ENCODE assay signal across 2 cellular contexts in genomic region chr16:57606847-57607501, GRCh38.
TF ChIP-seq lines count a peak whose summit lies in the region.

No MANE protein-coding gene starts in this region.

TF ChIP-seq in HepG2, 621 proteins besides CTCF, POLR2A, EP300 and RAD21 (continues in another document):
- TF ChIP-seq ZMYM3 (CRISPR knock-in tag; IDR thresholded peaks at IDR 0.05) (peak; percentile 89), ZNF546 (CRISPR knock-in tag; conservative IDR thresholded peaks at IDR 0.05) (no peak), ASH2L (IDR thresholded peaks at IDR 0.05; ENCODE audit: insufficient read length, low read depth, low read length) (peak; percentile 23), BRD4 (CRISPR knock-in tag; IDR thresholded peaks at IDR 0.05) (0 out of 2 replicates have a peak, but pooled peaks have one; percentile 55), NFE2L2 (IDR thresholded peaks at IDR 0.05; ENCODE audit: low read length) (no peak), ZNF512B (CRISPR knock-in tag; IDR thresholded peaks at IDR 0.05; ENCODE audit: borderline replicate concordance) (no peak), ZNF83 (CRISPR knock-in tag; IDR thresholded peaks at IDR 0.05; ENCODE audit: borderline replicate concordance) (no peak), MIXL1 (CRISPR knock-in tag; IDR thresholded peaks at IDR 0.05) (0 out of 2 replicates have a peak, but pooled peaks have one; percentile 26), PRMT3 (CRISPR knock-in tag; IDR thresholded peaks at IDR 0.05; ENCODE audit: borderline replicate concordance, low read depth) (peak; percentile 31; the same call in 1 of the 2 replicates), HMG20A (CRISPR knock-in tag; IDR thresholded peaks at IDR 0.05; ENCODE audit: borderline replicate concordance) (peak; percentile 58; the same call in 1 of the 2 replicates), GZF1 (CRISPR knock-in tag; IDR thresholded peaks at IDR 0.05) (peak; percentile 45; the same call in 1 of the 2 replicates), ZBTB7B (CRISPR knock-in tag; IDR thresholded peaks at IDR 0.05) (peak; percentile 97), HNF4G (IDR thresholded peaks at IDR 0.05; ENCODE audit: borderline replicate concordance, low read depth, low read length) (peak; percentile 96), HNF4G (CRISPR knock-in tag; IDR thresholded peaks at IDR 0.05; ENCODE audit: borderline replicate concordance, low read depth) (peak; percentile 91; the same call in 1 of the 2 replicates), ZNF629 (CRISPR knock-in tag; conservative IDR thresholded peaks at IDR 0.05) (peak; percentile 55), HOXA3 (CRISPR knock-in tag; IDR thresholded peaks at IDR 0.05) (peak; percentile 73), CBX5 (CRISPR knock-in tag; IDR thresholded peaks at IDR 0.05; ENCODE audit: borderline replicate concordance) (peak; percentile 34; the same call in 1 of the 2 replicates), HIC2 (CRISPR knock-in tag; IDR thresholded peaks at IDR 0.05; ENCODE audit: low read depth) (peak; percentile 84), HNRNPUL1 (IDR thresholded peaks at IDR 0.05; ENCODE audit: low read depth, low read length) (no peak), ZNF331 (CRISPR knock-in tag; IDR thresholded peaks at IDR 0.05) (peak; percentile 63; the same call in 1 of the 2 replicates), ZNF737 (CRISPR knock-in tag; IDR thresholded peaks at IDR 0.05; ENCODE audit: borderline replicate concordance) (peak; percentile 65; the same call in 1 of the 2 replicates), RXRA (CRISPR knock-in tag; IDR thresholded peaks at IDR 0.05) (peak; percentile 73), GLI4 (CRISPR knock-in tag; IDR thresholded peaks at IDR 0.05; ENCODE audit: borderline replicate concordance) (peak; percentile 73; the same call in 1 of the 2 replicates), CBX1 (IDR thresholded peaks at IDR 0.05; ENCODE audit: low read depth) (no peak), ZNF615 (CRISPR knock-in tag; IDR thresholded peaks at IDR 0.05; ENCODE audit: borderline replicate concordance) (no peak), HMGXB4 (CRISPR knock-in tag; IDR thresholded peaks at IDR 0.05; ENCODE audit: borderline replicate concordance in 1 of 2, low read depth in 1 of 2) (0 out of 4 replicates have a peak, but pooled peaks of 1 of the 2 experiments have one; percentile 29), ZNF337 (CRISPR knock-in tag; IDR thresholded peaks at IDR 0.05; ENCODE audit: borderline replicate concordance, low read depth) (no peak), KDM6A (CRISPR knock-in tag; IDR thresholded peaks at IDR 0.05; ENCODE audit: low read depth) (peak; percentile 82)

TF ChIP-seq in HEK293T, 16 proteins besides CTCF, POLR2A, EP300 and RAD21 (continued from another document):
- TF ChIP-seq TARDBP (IDR thresholded peaks at IDR 0.05): no peak
- no peak for TF ChIP-seq ELF4 (IDR thresholded peaks at IDR 0.05)
- no peak for TF ChIP-seq SP1 (IDR thresholded peaks at IDR 0.05)
- no peak for TF ChIP-seq ARNT (IDR thresholded peaks at IDR 0.05)
- TF ChIP-seq FOXA1 (IDR thresholded peaks at IDR 0.05): no peak
- TF ChIP-seq L3MBTL2 (conservative IDR thresholded peaks at IDR 0.05): no peak
- no peak for TF ChIP-seq NFRKB (IDR thresholded peaks at IDR 0.05)
- no peak for TF ChIP-seq LEF1 (IDR thresholded peaks at IDR 0.05; ENCODE audit: borderline replicate concordance)
